In the genomic region with DNA sequence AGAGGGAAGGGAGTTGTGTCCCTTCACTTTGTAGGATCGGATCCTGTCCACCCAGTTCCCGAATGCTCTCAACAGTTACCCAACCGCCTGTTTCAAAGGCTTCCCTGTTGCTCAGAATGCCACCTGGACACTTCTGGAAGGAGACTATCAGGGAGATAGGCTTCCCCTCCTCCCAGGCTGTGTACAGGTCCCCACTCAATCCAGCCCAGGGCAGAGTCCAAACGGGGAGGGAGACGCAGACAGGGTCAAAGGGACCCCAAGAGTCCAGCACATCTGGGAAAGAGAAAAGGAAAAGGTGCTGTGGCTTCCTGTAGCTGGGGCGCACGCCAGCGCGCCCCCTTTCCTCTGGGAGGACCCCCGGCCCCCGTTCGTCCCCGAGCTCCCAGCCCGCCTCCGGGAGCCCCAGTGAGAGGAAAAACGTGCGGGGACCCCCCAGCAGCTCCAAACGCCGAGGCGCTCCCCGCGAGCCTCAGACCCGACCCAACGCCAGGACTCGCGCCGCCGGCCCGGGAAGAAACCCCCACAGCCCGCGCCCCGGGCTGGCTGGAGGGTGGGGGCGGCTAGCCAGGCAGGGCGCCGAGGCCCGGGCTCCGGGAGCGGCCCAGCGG, we compare ENCODE assay signal across 8 cellular contexts. TPM values are rescaled to one million over a fixed set of nuclear protein-coding genes. Genes with fewer than 3 reads are reported as not detected.
DNase-seq lines count a peak whose midpoint lies in the region; ATAC-seq lines count a peak whose summit lies in the region.

No MANE protein-coding gene starts in this region.

- peaks cover 35% of the 10 kb centered on the region for H3K36me3 ChIP-seq in MG63

- H3K9me3 ChIP-seq in MG63 = no peaks in the 10 kb centered on the region

- ATAC-seq in GM21825 (IDR thresholded peaks at IDR 0.05; ENCODE audit: unreplicated experiment) = peak; percentile 6
- no peak for ATAC-seq in stimulated activated effector memory CD8-positive, alpha-beta T cell treated with anti-CD3 and anti-CD28 coated beads, Interleukin-12 subunit alpha, Interleukin-12 subunit beta, amount 100 ng/mL, for 72 hours

- no peaks in the 10 kb centered on the region for H3K27me3 ChIP-seq in MG63

- H3K4me1 Mint-ChIP-seq in stimulated activated effector memory CD8-positive, alpha-beta T cell treated with anti-CD3 and anti-CD28 coated beads, Interleukin-12 subunit alpha, Interleukin-12 subunit beta, amount 100 ng/mL, for 72 hours = peaks cover 32% of the 10 kb centered on the region

- peak overlapping the region; percentile 95 for H3K27ac ChIP-seq in adipose tissue (ENCODE audit: low read depth, low read length)

- H3K4me3 ChIP-seq in MG63 = peak overlapping the region; percentile 95

- no peaks in the 10 kb centered on the region for H3K9me3 Mint-ChIP-seq in stimulated activated effector memory CD8-positive, alpha-beta T cell treated with anti-CD3 and anti-CD28 coated beads, Interleukin-12 subunit alpha, Interleukin-12 subunit beta, amount 100 ng/mL, for 72 hours

- peaks cover 52% of the 10 kb centered on the region for H3K36me3 Mint-ChIP-seq in stimulated activated effector memory CD8-positive, alpha-beta T cell treated with anti-CD3 and anti-CD28 coated beads, Interleukin-12 subunit alpha, Interleukin-12 subunit beta, amount 100 ng/mL, for 72 hours

- peak overlapping the region; percentile 89 for H3K4me3 Mint-ChIP-seq in stimulated activated effector memory CD8-positive, alpha-beta T cell treated with anti-CD3 and anti-CD28 coated beads, Interleukin-12 subunit alpha, Interleukin-12 subunit beta, amount 100 ng/mL, for 72 hours

- DNase-seq in NCI-H82 (lab: John Stamatoyannopoulos, UW) = peak; percentile 48
- no peak for DNase-seq in NCI-H82 treated with DMSO at 0.1 percent for 48 hours (lab: John Stamatoyannopoulos, UW; ENCODE audit: unreplicated experiment)
- DNase-seq in MG63 = no peak
- peak; percentile 38 for DNase-seq in iPS-NIHi7 (ENCODE audit: extremely low spot score)
- DNase-seq in stimulated activated effector memory CD8-positive, alpha-beta T cell treated with anti-CD3 and anti-CD28 coated beads, Interleukin-12 subunit alpha, Interleukin-12 subunit beta, amount 100 ng/mL, for 72 hours (ENCODE audit: low spot score in 2 of 2) = peak; percentile 31 to 78
- DNase-seq in NCI-H2196 treated with DMSO at 0.1 percent for 48 hours (lab: John Stamatoyannopoulos, UW; ENCODE audit: unreplicated experiment) = no peak

- WGBS in adipose tissue, 3 donors = 0% methylated on average over 24 to 39 of the region's 39 CpGs

- peak overlapping the region; percentile 98 for H3K27ac Mint-ChIP-seq in stimulated activated effector memory CD8-positive, alpha-beta T cell treated with anti-CD3 and anti-CD28 coated beads, Interleukin-12 subunit alpha, Interleukin-12 subunit beta, amount 100 ng/mL, for 72 hours

RNA-seq across cellular contexts. Expression of a gene that starts 0.6 kb away (rescaled TPM):
- 301 and 417 TPM in 2 replicates for total RNA-seq in MG63 (2014; rRNA removed; shearing (Covaris generic); ENCODE audit: low replicate concordance)
- 100 to 1,000 TPM in 2 of 3 donors, 10 to 100 TPM in 1; 66.1 to 168 (median 123) TPM for polyA plus RNA-seq in adipose tissue

RNA-seq across cellular contexts. Expression of a gene that starts 0.9 kb away (rescaled TPM):
- not detected in 2 replicates for total RNA-seq in MG63 (2014; rRNA removed; shearing (Covaris generic); ENCODE audit: low replicate concordance)
- under 1 TPM; 0.44 to 0.68 (median 0.45) TPM for polyA plus RNA-seq in adipose tissue

RNA-seq across cellular contexts. Expression of a gene that starts 18.9 kb away (rescaled TPM):
- 28.5 and 47.2 TPM in 2 replicates for total RNA-seq in MG63 (2014; rRNA removed; shearing (Covaris generic); ENCODE audit: low replicate concordance)
- polyA plus RNA-seq in adipose tissue = 10 to 100 TPM; 21.9 to 32.1 (median 27.8) TPM

RNA-seq across cellular contexts. Expression of a gene that starts 18.9 kb away (rescaled TPM):
- total RNA-seq in MG63 (2014; rRNA removed; shearing (Covaris generic); ENCODE audit: low replicate concordance) = 37.4 and 48.4 TPM in 2 replicates
- polyA plus RNA-seq in adipose tissue = 10 to 100 TPM; 63.5 to 95.3 (median 75.0) TPM

RNA-seq across cellular contexts. Expression of a gene that starts 27.2 kb away (rescaled TPM):
- total RNA-seq in MG63 (2014; rRNA removed; shearing (Covaris generic); ENCODE audit: low replicate concordance) = 2,766 and 2,991 TPM in 2 replicates
- polyA plus RNA-seq in adipose tissue = 1,000 to 10,000 TPM; 2,933 to 4,055 (median 3,432) TPM

Comparison
In these comparisons a context has a peak if more than half of its experiments do, and no peak if none do; other contexts are left out.
1. DNase-seq: peak in NCI-H82 (single experiment), iPS-NIHi7 (single experiment) and stimulated activated effector memory CD8-positive, alpha-beta T cell treated with anti-CD3 and anti-CD28 coated beads, Interleukin-12 subunit alpha, Interleukin-12 subunit beta, amount 100 ng/mL, for 72 hours (2 of 2); none in NCI-H82 treated with DMSO at 0.1 percent for 48 hours (single experiment), MG63 (single experiment) and NCI-H2196 treated with DMSO at 0.1 percent for 48 hours (single experiment).